Comparison of ENCODE assay signal across 8 cellular contexts in the genomic region with DNA sequence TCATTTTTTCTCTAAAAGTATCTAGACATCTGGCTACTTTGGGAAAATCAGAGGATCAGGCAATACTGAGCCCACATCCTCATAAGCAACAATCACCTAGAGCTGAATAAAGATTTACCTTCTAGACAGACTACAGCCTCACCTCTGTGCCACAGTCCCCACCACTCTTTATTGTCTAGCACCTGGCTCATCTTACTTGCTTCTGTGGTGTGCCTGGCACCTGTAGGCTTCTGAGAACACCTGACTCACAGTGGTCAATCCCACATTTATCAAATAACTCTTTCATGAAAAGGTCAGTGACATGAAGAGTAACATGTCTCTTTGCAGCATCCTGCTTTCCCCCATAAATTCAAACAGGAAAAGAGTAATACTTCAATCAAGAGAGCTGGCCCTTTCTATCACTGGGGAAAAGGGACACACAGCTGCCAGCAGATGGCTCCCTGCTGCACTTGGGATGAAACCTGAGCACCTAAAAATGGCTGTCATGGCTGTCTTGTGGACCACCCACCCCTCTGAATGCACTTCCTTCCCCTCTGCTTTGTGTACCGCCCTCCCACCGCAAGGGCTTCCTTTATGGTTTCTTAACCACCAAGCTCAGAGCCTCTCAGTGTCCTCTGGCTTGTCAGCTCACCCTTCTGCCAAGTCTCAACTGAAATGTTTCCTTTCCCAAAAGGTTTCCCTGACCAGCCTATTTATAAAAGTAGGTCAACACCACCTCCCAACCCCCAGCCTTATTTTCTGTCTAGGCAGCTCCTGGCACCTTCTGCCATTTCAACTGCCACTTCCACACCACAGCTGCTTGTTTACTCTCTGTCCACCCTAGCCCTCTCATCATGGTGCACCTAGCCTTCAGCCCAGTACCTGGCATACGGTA. TPM values are rescaled to one million over a fixed set of nuclear protein-coding genes. Genes with fewer than 3 reads are reported as not detected.
A peak's percentile ranks its signal among the peaks of the same experiment; 100 is the strongest.
DNase-seq lines count a peak whose midpoint lies in the region; ATAC-seq and TF ChIP-seq lines count a peak whose summit lies in the region.

No MANE protein-coding gene starts in this region.

- H3K36me3 ChIP-seq in lower lobe of right lung = peaks cover 100% of the 10 kb centered on the region
- H3K36me3 ChIP-seq in stomach = peaks cover 86 to 100% (median 100%) of the 10 kb centered on the region in 4 donors

- no peak overlapping the region for H3K4me3 ChIP-seq in lower lobe of right lung
- no peak overlapping the region for H3K4me3 ChIP-seq in stomach

- peaks cover 10% of the 10 kb centered on the region for H3K4me1 ChIP-seq in lower lobe of right lung
- peaks cover 0 to 12% (median 2%) of the 10 kb centered on the region in 4 donors for H3K4me1 ChIP-seq in stomach

- H3K9me3 ChIP-seq in lower lobe of right lung = no peaks in the 10 kb centered on the region
- H3K9me3 ChIP-seq in stomach = no peaks in the 10 kb centered on the region

- peak; percentile 55 for DNase-seq in EH (ENCODE audit: low read depth)
- peak; percentile 19 for DNase-seq in M059J (ENCODE audit: low read depth)
- DNase-seq in activated CD4-positive, CD25-positive, alpha-beta regulatory T cell treated with anti-CD3 and anti-CD28 coated beads, Interleukin-2, amount 50 U/mL, for 16 hours (ENCODE audit: low read depth, low spot score) = peak; percentile 20
- DNase-seq in lower lobe of right lung = no peak
- DNase-seq in stomach = peak; percentile 28

- intact Hi-C loops in lower lobe of right lung (cut with DNase I) = no loop called here
- intact Hi-C loops in stomach (cut with DNase I; ENCODE audit: low total_unique reads) = no loop called here

- TF ChIP-seq POLR2A in stomach (IDR thresholded peaks at IDR 0.05) = no peak

- H3K27me3 ChIP-seq in lower lobe of right lung (ENCODE audit: low read depth) (no peaks in the 10 kb centered on the region), stomach (no peaks in the 10 kb centered on the region)

- WGBS in stomach, 5 donors = 30 to 60% (median 51%) methylated on average over 3 of the region's 3 CpGs

- TF ChIP-seq CTCF in lower lobe of right lung (IDR thresholded peaks at IDR 0.05) (peak; percentile 54), stomach (IDR thresholded peaks at IDR 0.05) (peak in 1 of 7 experiments; percentile 14)

- ATAC-seq in lower lobe of right lung (peak; percentile 37 to 75), GM18909 (IDR thresholded peaks at IDR 0.05; ENCODE audit: poor library complexity, unreplicated experiment) (no peak), HG03039 (IDR thresholded peaks at IDR 0.05; ENCODE audit: unreplicated experiment) (no peak)

- H3K27ac ChIP-seq in cingulate gyrus (ENCODE audit: low read depth, low read length) = peak overlapping the region; percentile 93
- no peak overlapping the region for H3K27ac ChIP-seq in lower lobe of right lung
- peak overlapping the region in 1 of 5 donors; percentile 25 for H3K27ac ChIP-seq in stomach

- no peak for TF ChIP-seq EP300 in stomach (IDR thresholded peaks at IDR 0.05)

RNA-seq across cellular contexts. Expression of a gene that starts 9.3 kb away (rescaled TPM):
- total RNA-seq in M059J (2014; rRNA removed; shearing (Covaris generic)) = 15.4 and 19.1 TPM in 2 replicates
- total RNA-seq in lower lobe of right lung = 28.4 TPM
- 10 to 100 TPM; 11.6 to 48.7 (median 22.8) TPM for total RNA-seq in stomach
- polyA plus RNA-seq in stomach = 10 to 100 TPM; 11.6 to 24.7 (median 15.1) TPM

RNA-seq across cellular contexts. Expression of a gene that starts 19.2 kb away (rescaled TPM):
- 20.1 and 24.0 TPM in 2 replicates for total RNA-seq in M059J (2014; rRNA removed; shearing (Covaris generic))
- total RNA-seq in lower lobe of right lung (18.1 TPM), stomach (10 to 100 TPM in 3 of 5 donors, 1 to 10 TPM in 2; 4.0 to 64.2 (median 10.8) TPM)
- polyA plus RNA-seq in stomach = 10 to 100 TPM in 1 of 3 donors, 1 to 10 TPM in 2; 6.8 to 16.2 (median 9.2) TPM

RNA-seq across cellular contexts. Expression of a gene that starts 19.3 kb away (rescaled TPM):
- 16.3 and 20.5 TPM in 2 replicates for total RNA-seq in M059J (2014; rRNA removed; shearing (Covaris generic))
- total RNA-seq in lower lobe of right lung = 39.8 TPM
- 10 to 100 TPM; 12.3 to 46.1 (median 42.7) TPM for total RNA-seq in stomach
- polyA plus RNA-seq in stomach = 10 to 100 TPM; 10.3 to 15.1 (median 13.4) TPM

Comparison
In these comparisons a context has a peak if more than half of its experiments do, and no peak if none do; other contexts are left out.
1. ATAC-seq: peak in lower lobe of right lung (2 of 2); none in GM18909 (single experiment) and HG03039 (single experiment).